Comparison of ENCODE assay signal across 1 cellular context in genomic region chr1:24206516-24207394, GRCh38.
TF ChIP-seq lines count a peak whose summit lies in the region.

No MANE protein-coding gene starts in this region.

TF ChIP-seq in H1, 55 proteins besides CTCF, POLR2A, EP300 and RAD21:
- TF ChIP-seq KDM4A (IDR thresholded peaks at IDR 0.05; ENCODE audit: low read depth, low read length, severe bottlenecking) (no peak), BRCA1 (IDR thresholded peaks at IDR 0.05; ENCODE audit: low read depth, low read length) (no peak), TBP (IDR thresholded peaks at IDR 0.05; ENCODE audit: low read depth, low read length) (no peak), RNF2 (IDR thresholded peaks at IDR 0.05; ENCODE audit: borderline replicate concordance, low read depth, low read length, missing control alignments, poor library complexity, severe bottlenecking) (no peak), HDAC2 (IDR thresholded peaks at IDR 0.05; ENCODE audit: borderline replicate concordance in 1 of 2, low read depth in 2 of 2, low read length in 2 of 2) (no peak), CHD7 (IDR thresholded peaks at IDR 0.05; ENCODE audit: insufficient replicate concordance, low read length) (no peak), RFX5 (IDR thresholded peaks at IDR 0.05; ENCODE audit: borderline replicate concordance, low read depth, low read length) (no peak), MAX (IDR thresholded peaks at IDR 0.05) (no peak), CBX5 (IDR thresholded peaks at IDR 0.05; ENCODE audit: low read depth, low read length) (no peak), SP1 (IDR thresholded peaks at IDR 0.05; ENCODE audit: low read depth, low read length) (no peak), KDM1A (IDR thresholded peaks at IDR 0.05; ENCODE audit: borderline replicate concordance, low read length) (no peak), SIX5 (IDR thresholded peaks at IDR 0.05; ENCODE audit: low read depth, low read length) (no peak), USF2 (IDR thresholded peaks at IDR 0.05; ENCODE audit: low read length) (no peak)
TF ChIP-seq in H1: peak in this region for 0.
